Comparison of ENCODE assay signal across 9 cellular contexts in genomic region chr7:1175967-1176851, GRCh38. TPM values are rescaled to one million over a fixed set of nuclear protein-coding genes. Genes with fewer than 3 reads are reported as not detected.
DNase-seq lines count a peak whose midpoint lies in the region; ATAC-seq, FAIRE-seq and TF ChIP-seq lines count a peak whose summit lies in the region.
"Had no signal": no experiment of that assay in that cellular context is flagged by ENCODE, and none has a peak within 500 bp of the region (broad histone marks: within the 10 kb centered on the region; RNA-seq: fewer than 3 reads in every experiment).

No MANE protein-coding gene starts in this region.

- TF ChIP-seq CTCF in D721Med (IDR thresholded peaks at IDR 0.05; ENCODE audit: insufficient read depth, missing control alignments) (peak; percentile 79), HCT116 (IDR thresholded peaks at IDR 0.05 in 2 of 3, conservative IDR thresholded peaks at IDR 0.05 in 1 of 3; ENCODE audit: borderline replicate concordance in 1 of 3, insufficient read depth in 1 of 3, low read depth in 2 of 3, low read length in 2 of 3) (peak; percentile 89 to 92 (median 92))

- ATAC-seq in HCT116 (peak; percentile 78), left lobe of liver (peak; percentile 96), GM18873 (IDR thresholded peaks at IDR 0.05; ENCODE audit: low FRiP score, unreplicated experiment) (no peak)

- peaks cover 10 to 18% of the 10 kb centered on the region in 2 experiments for H3K4me1 ChIP-seq in HCT116 (ENCODE audit: control insufficient read depth in 1 of 2, insufficient read depth in 2 of 2, low read length in 2 of 2)

- H3K4me3 ChIP-seq in HCT116 (replicated peaks in 1 of 2; ENCODE audit: low read depth in 1 of 2, low read length in 2 of 2): peak overlapping the region; percentile 39 to 56

- peak overlapping the region; percentile 93 for H3K4me2 ChIP-seq in HCT116 (ENCODE audit: low read length)

- no peaks in the 10 kb centered on the region for H3K27me3 ChIP-seq in HCT116 (ENCODE audit: insufficient read depth, low read length)

- H4K20me1 ChIP-seq in HCT116 (ENCODE audit: insufficient read depth): no peaks in the 10 kb centered on the region

- BruUV-seq in HCT116 (replicated peaks; lab: Mats Ljungman, UMichigan): no TSS peak

- no peak for FAIRE-seq in D721Med (lab: Jason Lieb, UNC)

- H3K36me3 ChIP-seq in HCT116 (ENCODE audit: control insufficient read depth in 1 of 2, insufficient read depth in 2 of 2, low read length in 2 of 2): no peaks in the 10 kb centered on the region

- H3K9me3 ChIP-seq in HCT116 (ENCODE audit: control insufficient read depth in 1 of 2, insufficient read depth in 1 of 2, low read depth in 1 of 2, low read length in 2 of 2): peaks cover 0 to under 1% of the 10 kb centered on the region in 2 experiments; a peak in 1 of 4 replicates

- peak; percentile 81 for TF ChIP-seq RAD21 in HCT116 (IDR thresholded peaks at IDR 0.05; ENCODE audit: low read depth)

- DNase-seq in D721Med (ENCODE audit: insufficient read length, low spot score) (peak; percentile 86), HCT116 (ENCODE audit: low read depth, low spot score) (peak; percentile 56), NCI-H2196 (lab: John Stamatoyannopoulos, UW; ENCODE audit: unreplicated experiment) (peak; percentile 85), left lobe of liver (ENCODE audit: low spot score) (peak; percentile 87)
- DNase-seq in activated CD4-positive, CD25-positive, alpha-beta regulatory T cell treated with anti-CD3 and anti-CD28 coated beads, Interleukin-2, amount 50 U/mL, for 16 hours (ENCODE audit: low read depth, low spot score): peak; percentile 56
- DNase-seq in central memory CD4-positive, alpha-beta T cell: peak; percentile 56
- peak; percentile 58 for DNase-seq in stimulated activated CD4-positive, alpha-beta T cell treated with anti-CD3 and anti-CD28 coated beads, Interleukin-2, amount 100 ng/mL, for 4 hours (ENCODE audit: low read depth)

- H2AFZ ChIP-seq in HCT116 (ENCODE audit: low read depth, low read length, poor library complexity, severe bottlenecking): peak overlapping the region; percentile 63

- peak overlapping the region; percentile 41 for H3K27ac ChIP-seq in HCT116 (ENCODE audit: low read depth, low read length)
- H3K27ac ChIP-seq: epithelial cell of prostate had no signal

- H3K79me2 ChIP-seq in HCT116 (ENCODE audit: insufficient read depth, low read length): no peaks in the 10 kb centered on the region

- peak overlapping the region; percentile 63 for H3K9ac ChIP-seq in HCT116 (ENCODE audit: low read length)

- no peak for TF ChIP-seq POLR2A in HCT116 (IDR thresholded peaks at IDR 0.05; ENCODE audit: borderline replicate concordance, extremely low read depth, insufficient read depth, insufficient read length)

- CTCF ChIA-PET in HCT116 (lab: Charles Lee): interaction anchor here (0.6 to 3.1 kb wide), 14 partner anchors 9 to 279 kb away, joined by 3 to 31 read pairs (median 5); partner anchors contain the start of genes COX19 and ZFAND2A

- POLR2A ChIA-PET in HCT116 (lab: Charles Lee): no interaction called here

- RAD21 ChIA-PET in HCT116 (lab: Charles Lee; ENCODE audit: low non-redundant PET in 1 of 2, low total read pairs in 2 of 2, uncharacterized antibody in 2 of 2, unreplicated experiment in 2 of 2): interaction anchor here in 1 of 2 experiments (1.2 kb wide), 1 partner anchor 182 kb away, joined by 8 read pairs; no protein-coding TSS in a partner anchor

- H3K9me2 ChIP-seq in HCT116 (ENCODE audit: insufficient read depth): no peaks in the 10 kb centered on the region

- intact Hi-C loops in HCT116 (cut with micrococcal nuclease): loop anchor here (2.0 kb wide), 1 partner anchor 89 kb away; no protein-coding TSS in a partner anchor

TF ChIP-seq in HCT116, 20 proteins besides CTCF, POLR2A, EP300 and RAD21:
- TF ChIP-seq YY1 (IDR thresholded peaks at IDR 0.05; ENCODE audit: extremely low read depth, insufficient replicate concordance, low read depth, low read length): no peak
- no peak for TF ChIP-seq SP1 (IDR thresholded peaks at IDR 0.05; ENCODE audit: low read depth)
- TF ChIP-seq EGR1 (IDR thresholded peaks at IDR 0.05; ENCODE audit: low read depth): peak; percentile 62
- TF ChIP-seq EZH2phosphoT487 (IDR thresholded peaks at IDR 0.05; ENCODE audit: borderline replicate concordance): no peak
- TF ChIP-seq JUND (IDR thresholded peaks at IDR 0.05): no peak
- no peak for TF ChIP-seq REST (IDR thresholded peaks at IDR 0.05; ENCODE audit: low read depth)
- no peak for TF ChIP-seq ELF1 (IDR thresholded peaks at IDR 0.05; ENCODE audit: borderline replicate concordance, low read depth)
- no peak for TF ChIP-seq CBX3 (IDR thresholded peaks at IDR 0.05; ENCODE audit: low read depth)
- no peak for TF ChIP-seq ZFX (IDR thresholded peaks at IDR 0.05)
- no peak for TF ChIP-seq SIN3A (IDR thresholded peaks at IDR 0.05; ENCODE audit: low read depth)
- TF ChIP-seq SRF (IDR thresholded peaks at IDR 0.05; ENCODE audit: low read depth): no peak
- peak; percentile 60; the same call in 1 of the 2 replicates for TF ChIP-seq POLR2AphosphoS5 (IDR thresholded peaks at IDR 0.05; ENCODE audit: low read depth, low read length)
- TF ChIP-seq TCF7L2 (IDR thresholded peaks at IDR 0.05; ENCODE audit: borderline replicate concordance, extremely low read depth, insufficient read depth, insufficient read length): no peak
- peak; percentile 68 for TF ChIP-seq MAX (IDR thresholded peaks at IDR 0.05)
- TF ChIP-seq, protein P1, sequence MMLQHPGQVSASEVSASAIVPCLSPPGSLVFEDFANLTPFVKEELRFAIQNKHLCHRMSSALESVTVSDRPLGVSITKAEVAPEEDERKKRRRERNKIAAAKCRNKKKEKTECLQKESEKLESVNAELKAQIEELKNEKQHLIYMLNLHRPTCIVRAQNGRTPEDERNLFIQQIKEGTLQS (IDR thresholded peaks at IDR 0.05): no peak
- TF ChIP-seq CEBPB (IDR thresholded peaks at IDR 0.05; ENCODE audit: low read depth): no peak
- TF ChIP-seq EZH2 (IDR thresholded peaks at IDR 0.05): no peak
- TF ChIP-seq, protein P2, sequence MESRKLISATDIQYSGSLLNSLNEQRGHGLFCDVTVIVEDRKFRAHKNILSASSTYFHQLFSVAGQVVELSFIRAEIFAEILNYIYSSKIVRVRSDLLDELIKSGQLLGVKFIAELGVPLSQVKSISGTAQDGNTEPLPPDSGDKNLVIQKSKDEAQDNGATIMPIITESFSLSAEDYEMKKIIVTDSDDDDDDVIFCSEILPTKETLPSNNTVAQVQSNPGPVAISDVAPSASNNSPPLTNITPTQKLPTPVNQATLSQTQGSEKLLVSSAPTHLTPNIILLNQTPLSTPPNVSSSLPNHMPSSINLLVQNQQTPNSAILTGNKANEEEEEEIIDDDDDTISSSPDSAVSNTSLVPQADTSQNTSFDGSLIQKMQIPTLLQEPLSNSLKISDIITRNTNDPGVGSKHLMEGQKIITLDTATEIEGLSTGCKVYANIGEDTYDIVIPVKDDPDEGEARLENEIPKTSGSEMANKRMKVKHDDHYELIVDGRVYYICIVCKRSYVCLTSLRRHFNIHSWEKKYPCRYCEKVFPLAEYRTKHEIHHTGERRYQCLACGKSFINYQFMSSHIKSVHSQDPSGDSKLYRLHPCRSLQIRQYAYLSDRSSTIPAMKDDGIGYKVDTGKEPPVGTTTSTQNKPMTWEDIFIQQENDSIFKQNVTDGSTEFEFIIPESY (IDR thresholded peaks at IDR 0.05; ENCODE audit: extremely low read depth, insufficient replicate concordance, low read length): no peak
- TF ChIP-seq FOSL1 (IDR thresholded peaks at IDR 0.05; ENCODE audit: low read depth): no peak
- no peak for TF ChIP-seq ZNF274 (IDR thresholded peaks at IDR 0.05; ENCODE audit: low read depth, low read length)

RNA-seq across cellular contexts. Expression of gene ZFAND2A, which starts 16.2 kb away (rescaled TPM):
- 19.1 TPM for total RNA-seq in HCT116 (2021; ENCODE audit: unreplicated experiment)
- polyA plus RNA-seq in HCT116 (2012): 30.7 and 36.2 TPM in 2 replicates
- 39.8 TPM for total RNA-seq in left lobe of liver

RNA-seq across cellular contexts. Expression of gene UNCX, which starts 56.5 kb away (rescaled TPM):
- total RNA-seq in HCT116 (2021; ENCODE audit: unreplicated experiment): not detected
- not detected in 2 replicates for polyA plus RNA-seq in HCT116 (2012)
- total RNA-seq in left lobe of liver: not detected
